23 cellular contexts compared by ENCODE assay signal in genomic region chr16:87002717-87003413, GRCh38.
DNase-seq lines count a peak whose midpoint lies in the region; ATAC-seq and TF ChIP-seq lines count a peak whose summit lies in the region.
"Had no signal": no experiment of that assay in that cellular context is flagged by ENCODE, and none has a peak within 500 bp of the region (broad histone marks: within the 10 kb centered on the region; RNA-seq: fewer than 3 reads in every experiment).

No MANE protein-coding gene starts in this region.

- intact Hi-C loops in left ventricle myocardium superior (cut with micrococcal nuclease) (no loop called here), Right ventricle myocardium superior (cut with DNase I) (no loop called here)

- peaks cover 27% of the 10 kb centered on the region for H3K9me3 Mint-ChIP-seq in mesothelial cell of epicardium
- H3K9me3 Mint-ChIP-seq: stimulated activated effector memory CD8-positive, alpha-beta T cell treated with anti-CD3 and anti-CD28 coated beads, Interleukin-12 subunit alpha, Interleukin-12 subunit beta, amount 100 ng/mL, for 72 hours had no signal

- no peak for DNase-seq in left ventricle myocardium superior
- no peak for DNase-seq in Right ventricle myocardium superior
- peak; percentile 45 to 66 for DNase-seq in cardiac fibroblast (ENCODE audit: low read depth in 2 of 2)
- DNase-seq in left lobe of liver (ENCODE audit: low spot score), result peak; percentile 26
- DNase-seq in GM10248 (ENCODE audit: extremely low spot score), result no peak
- DNase-seq in mesothelial cell of epicardium (ENCODE audit: low spot score in 2 of 2, unreplicated experiment in 2 of 2), result no peak
- DNase-seq: ACHN; activated CD8-positive, alpha-beta memory T cell treated with anti-CD3 and anti-CD28 coated beads, Interleukin-2, amount 50 U/mL, for 48 hours; effector memory CD4-positive, alpha-beta T cell; glutamatergic neuron; kidney; MM.1S; mucosa of descending colon; NCI-H2081 treated with DMSO at 0.1 percent for 48 hours; T-helper 17 cell; upper lobe of left lung had no signal

- no peak overlapping the region for H3K27ac Mint-ChIP-seq in mesothelial cell of epicardium
- H3K27ac Mint-ChIP-seq: brain; GM23338; stimulated activated effector memory CD8-positive, alpha-beta T cell treated with anti-CD3 and anti-CD28 coated beads, Interleukin-12 subunit alpha, Interleukin-12 subunit beta, amount 100 ng/mL, for 72 hours; T-helper 17 cell had no signal

- ATAC-seq in left ventricle myocardium superior (peak; percentile 81), Right ventricle myocardium superior (ENCODE audit: poor library complexity) (no peak), left lobe of liver (no peak), GM18867 (IDR thresholded peaks at IDR 0.05; ENCODE audit: unreplicated experiment) (no peak), GM21576 (IDR thresholded peaks at IDR 0.05; ENCODE audit: unreplicated experiment) (no peak)
- ATAC-seq: activated CD4-positive, CD25-positive, alpha-beta regulatory T cell treated with anti-CD3 and anti-CD28 coated beads, Interleukin-2, amount 50 U/mL, for 24 hours; GM23338; mucosa of descending colon; stimulated activated effector memory CD8-positive, alpha-beta T cell treated with anti-CD3 and anti-CD28 coated beads, Interleukin-12 subunit alpha, Interleukin-12 subunit beta, amount 100 ng/mL, for 72 hours; T-helper 17 cell had no signal

- POLR2A ChIA-PET in GM10248 (lab: Yijun Ruan, JAX), result no interaction called here

- no peaks in the 10 kb centered on the region for H3K36me3 Mint-ChIP-seq in mesothelial cell of epicardium
- H3K36me3 Mint-ChIP-seq: brain; stimulated activated effector memory CD8-positive, alpha-beta T cell treated with anti-CD3 and anti-CD28 coated beads, Interleukin-12 subunit alpha, Interleukin-12 subunit beta, amount 100 ng/mL, for 72 hours had no signal

- TF ChIP-seq CTCF in cardiac fibroblast (IDR thresholded peaks at IDR 0.05; ENCODE audit: low read depth, low read length) (no peak), GM10248 (IDR thresholded peaks at IDR 0.05; ENCODE audit: control extremely low read depth, extremely low read depth, low read depth, missing control alignments) (no peak), mesothelial cell of epicardium (IDR thresholded peaks at IDR 0.05; ENCODE audit: unreplicated experiment) (no peak)

- CTCF ChIA-PET in GM10248 (lab: Yijun Ruan, JAX), result interaction anchor here (1.2 kb wide), 1 partner anchor 10 kb away, joined by 3 read pairs; no protein-coding TSS in a partner anchor

- no peak overlapping the region for H3K4me3 Mint-ChIP-seq in mesothelial cell of epicardium
- H3K4me3 Mint-ChIP-seq: brain; GM23338; stimulated activated effector memory CD8-positive, alpha-beta T cell treated with anti-CD3 and anti-CD28 coated beads, Interleukin-12 subunit alpha, Interleukin-12 subunit beta, amount 100 ng/mL, for 72 hours; T-helper 17 cell had no signal

- no peak overlapping the region for H3K4me3 ChIP-seq in cardiac fibroblast (replicated peaks in 1 of 2; ENCODE audit: low read depth in 2 of 2, low read length in 2 of 2)
- H3K4me3 ChIP-seq: GM23338, mucosa of descending colon, smooth muscle cell, upper lobe of left lung had no signal

- peaks cover 17% of the 10 kb centered on the region for H3K27me3 Mint-ChIP-seq in mesothelial cell of epicardium (ENCODE audit: low read depth)

- no peaks in the 10 kb centered on the region for H3K4me1 Mint-ChIP-seq in mesothelial cell of epicardium
- H3K4me1 Mint-ChIP-seq: brain; GM23338; stimulated activated effector memory CD8-positive, alpha-beta T cell treated with anti-CD3 and anti-CD28 coated beads, Interleukin-12 subunit alpha, Interleukin-12 subunit beta, amount 100 ng/mL, for 72 hours; T-helper 17 cell had no signal

Comparison
In these comparisons a context has a peak if more than half of its experiments do, and no peak if none do; other contexts are left out.
1. DNase-seq: peak in cardiac fibroblast (2 of 2) and left lobe of liver (single experiment); none in left ventricle myocardium superior (single experiment), Right ventricle myocardium superior (single experiment), GM10248 (single experiment) and mesothelial cell of epicardium (0 of 2).